12 cellular contexts compared by ENCODE assay signal in genomic region chr21:27173052-27173451, GRCh38.
"Had no signal": no experiment of that assay in that cellular context is flagged by ENCODE, and none has a peak within 500 bp of the region (broad histone marks: within the 10 kb centered on the region; RNA-seq: fewer than 3 reads in every experiment).

No MANE protein-coding gene starts in this region.

- H3K27me3 ChIP-seq: body of pancreas, foreskin keratinocyte, tibial nerve had no signal

- H3K9me3 ChIP-seq: body of pancreas, psoas muscle, tibial nerve had no signal

- H3K4me1 ChIP-seq: body of pancreas, foreskin keratinocyte, psoas muscle had no signal

- H3K36me3 ChIP-seq: tibial nerve had no signal

- H3K27ac ChIP-seq: body of pancreas, foreskin keratinocyte, psoas muscle had no signal

- DNase-seq: activated CD4-positive, alpha-beta memory T cell treated with anti-CD3 and anti-CD28 coated beads for 36 hours; activated CD4-positive, CD25-positive, alpha-beta regulatory T cell treated with anti-CD3 and anti-CD28 coated beads, Interleukin-2, amount 50 U/mL, for 72 hours; activated CD8-positive, alpha-beta memory T cell treated with anti-CD3 and anti-CD28 coated beads, Interleukin-2, amount 10 ng/mL, durations not matched to agents 7 days and 5 days; activated effector memory CD4-positive, alpha-beta T cell treated with Interleukin-2 at 50 U/mL for 16 hours; activated naive CD4-positive, alpha-beta T cell treated with anti-CD3 and anti-CD28 coated beads, Interleukin-2, amount 50 U/mL, for 16 hours; activated T-cell treated with anti-CD3 and anti-CD28 coated beads, Interleukin-2, amount 50 U/mL, for 1 hour; body of pancreas; dermis blood vessel endothelial cell; foreskin keratinocyte; kidney glomerular epithelial cell; psoas muscle had no signal

- H3K4me3 ChIP-seq: body of pancreas, psoas muscle, tibial nerve had no signal
